Comparison of ENCODE assay signal across 8 cellular contexts in genomic region chr10:50623299-50624153, GRCh38. TPM values are rescaled to one million over a fixed set of nuclear protein-coding genes. Genes with fewer than 3 reads are reported as not detected.
A peak's percentile ranks its signal among the peaks of the same experiment; 100 is the strongest.
DNase-seq lines count a peak whose midpoint lies in the region; ATAC-seq and TF ChIP-seq lines count a peak whose summit lies in the region.

Gene SGMS1 (minus strand): TSS chr10:50623956. CDS start chr10:50344114, 279,842 bp downstream.

- ATAC-seq in GM18498 (IDR thresholded peaks at IDR 0.05; ENCODE audit: unreplicated experiment) (peak; percentile 37), HG02678 (IDR thresholded peaks at IDR 0.05; ENCODE audit: unreplicated experiment) (peak; percentile 33)

- peak within 1 kb of the TSS; percentile 92 to 93 (median 93) for H3K4me3 ChIP-seq in breast epithelium
- H3K4me3 ChIP-seq in iPS-20b (ENCODE audit: low read length), result peak within 1 kb of the TSS; percentile 93
- H3K4me3 ChIP-seq in skin epidermis, result peak within 1 kb of the TSS; percentile 85 to 97 (median 91)

- intact Hi-C loops in breast epithelium (cut with DNase I; ENCODE audit: low total_unique reads), result no loop called here

- H3K27ac ChIP-seq in VCaP, result peak within 1 kb of the TSS; percentile 97
- H3K27ac ChIP-seq in breast epithelium, result peak within 1 kb of the TSS; percentile 99 to 100
- peak within 1 kb of the TSS; percentile 97 for H3K27ac ChIP-seq in iPS-20b (ENCODE audit: low read length)
- peak within 1 kb of the TSS; percentile 80 to 100 (median 98) for H3K27ac ChIP-seq in skin epidermis

- H3K4me1 ChIP-seq in breast epithelium (peaks cover 0 to 8% of the 10 kb centered on the region in 2 donors), iPS-20b (ENCODE audit: insufficient read depth, low read length) (peaks cover 45% of the 10 kb centered on the region)

- H3K27me3 ChIP-seq in breast epithelium (no peaks in the 10 kb centered on the region), iPS-20b (ENCODE audit: insufficient read depth, low read length) (peaks cover 4% of the 10 kb centered on the region; the same call in 1 of the 2 replicates)

- DNase-seq in NCI-H146 (lab: John Stamatoyannopoulos, UW), result peak; percentile 85
- peak; percentile 72 to 82 for DNase-seq in breast epithelium (ENCODE audit: low spot score in 2 of 2)
- DNase-seq in SHP77 treated with DMSO at 0.1 percent for 48 hours (lab: John Stamatoyannopoulos, UW), result no peak

- no peak for TF ChIP-seq POLR2A in breast epithelium (IDR thresholded peaks at IDR 0.05)

- TF ChIP-seq CTCF in VCaP (conservative IDR thresholded peaks at IDR 0.05) (no peak), breast epithelium (IDR thresholded peaks at IDR 0.05) (no peak)

- H3K9me3 ChIP-seq in breast epithelium (no peaks in the 10 kb centered on the region), iPS-20b (ENCODE audit: insufficient read depth, low read depth, low read length) (no peaks in the 10 kb centered on the region)

- H3K36me3 ChIP-seq in breast epithelium, result no peaks in the 10 kb centered on the region
- no peaks in the 10 kb centered on the region for H3K36me3 ChIP-seq in iPS-20b (ENCODE audit: insufficient read depth, low read depth, low read length)

- peak within 1 kb of the TSS; percentile 98 for H3K9ac ChIP-seq in iPS-20b (ENCODE audit: low read depth, low read length)

RNA-seq across cellular contexts. Expression of gene SGMS1, which starts in this region (rescaled TPM):
- total RNA-seq in breast epithelium, result 100 to 1,000 TPM in 1 of 3 donors, 10 to 100 TPM in 2; 66.5 to 114 (median 80.1) TPM
